Comparison of ENCODE assay signal across 19 cellular contexts in genomic region chr1:173117108-173117633, GRCh38.
DNase-seq lines count a peak whose midpoint lies in the region; ATAC-seq and TF ChIP-seq lines count a peak whose summit lies in the region.
"Had no signal": no experiment of that assay in that cellular context is flagged by ENCODE, and none has a peak within 500 bp of the region (broad histone marks: within the 10 kb centered on the region; RNA-seq: fewer than 3 reads in every experiment).

No MANE protein-coding gene starts in this region.

- no peak overlapping the region for H3K4me3 ChIP-seq in OCI-LY7 (ENCODE audit: low read depth, low read length, poor library complexity, severe bottlenecking)
- no peak overlapping the region for H3K4me3 ChIP-seq in psoas muscle
- H3K4me3 ChIP-seq: A549 had no signal

- no peak for TF ChIP-seq CTCF in OCI-LY7 (conservative IDR thresholded peaks at IDR 0.05; ENCODE audit: low read length)
- TF ChIP-seq CTCF in psoas muscle (IDR thresholded peaks at IDR 0.05) = no peak

- POLR2A ChIA-PET in OCI-LY7 (lab: Charles Lee) = interaction anchor here (0.5 to 0.7 kb wide), 3 partner anchors 9 to 488 kb away, joined by 3 read pairs; no protein-coding TSS in a partner anchor
- POLR2A ChIA-PET in naive thymus-derived CD8-positive, alpha-beta T cell (lab: Charles Lee) = no interaction called here

- no peak for ATAC-seq in stimulated activated naive CD8-positive, alpha-beta T cell treated with anti-CD3 and anti-CD28 coated beads, Interleukin-15, Interleukin-2, amounts not matched to agents 100 U/mL and 50 U/mL, for 24 hours
- no peak for ATAC-seq in psoas muscle
- ATAC-seq in naive thymus-derived CD8-positive, alpha-beta T cell = no peak
- ATAC-seq in GM21717 (IDR thresholded peaks at IDR 0.05; ENCODE audit: unreplicated experiment) = no peak
- ATAC-seq: A549, HepG2, Panc1, SK-N-SH treated with all-trans-retinoic acid at 6 μM for 48 hours had no signal

- CTCF ChIA-PET in OCI-LY7 (lab: Charles Lee; ENCODE audit: unreplicated experiment) = no interaction called here

- no peaks in the 10 kb centered on the region for H4K20me1 ChIP-seq in OCI-LY7 (ENCODE audit: insufficient read depth, low read length)

- H3K36me3 Mint-ChIP-seq in stimulated activated naive CD8-positive, alpha-beta T cell treated with anti-CD3 and anti-CD28 coated beads, Interleukin-15, Interleukin-2, amounts not matched to agents 100 ng/mL and 50 ng/mL, for 24 hours (ENCODE audit: low read depth) = no peaks in the 10 kb centered on the region
- H3K36me3 Mint-ChIP-seq in naive thymus-derived CD8-positive, alpha-beta T cell = no peaks in the 10 kb centered on the region
- H3K36me3 Mint-ChIP-seq: CD4-positive, alpha-beta memory T cell had no signal

- WGBS in psoas muscle, 3 donors = 20 to 24% (median 21%) methylated on average over 1 of the region's 1 CpG

- BruUV-seq in OCI-LY7 (replicated peaks; lab: Mats Ljungman, UMichigan) = no TSS peak

- H3K36me3 ChIP-seq in OCI-LY7 (ENCODE audit: insufficient read depth, low read length) = no peaks in the 10 kb centered on the region
- H3K36me3 ChIP-seq in psoas muscle (ENCODE audit: insufficient read depth in 1 of 2, low read depth in 1 of 2) = no peaks in the 10 kb centered on the region

- H3K4me1 ChIP-seq in OCI-LY7 (ENCODE audit: insufficient read depth, low read length, poor library complexity, severe bottlenecking) (peaks cover 33% of the 10 kb centered on the region), psoas muscle (peaks cover 3% of the 10 kb centered on the region)
- H3K4me1 ChIP-seq: A549 had no signal

- H3K9me3 ChIP-seq in OCI-LY7 (ENCODE audit: low read length) (no peaks in the 10 kb centered on the region), psoas muscle (no peaks in the 10 kb centered on the region)
- H3K9me3 ChIP-seq: A549 had no signal

- H3K4me1 Mint-ChIP-seq in stimulated activated naive CD8-positive, alpha-beta T cell treated with anti-CD3 and anti-CD28 coated beads, Interleukin-15, Interleukin-2, amounts not matched to agents 100 ng/mL and 50 ng/mL, for 24 hours (ENCODE audit: low read depth) = peaks cover 8% of the 10 kb centered on the region
- H3K4me1 Mint-ChIP-seq in naive thymus-derived CD8-positive, alpha-beta T cell = peaks cover 0 to 33% (median 0%) of the 10 kb centered on the region in 4 donors
- H3K4me1 Mint-ChIP-seq: CD4-positive, alpha-beta memory T cell had no signal

- H3K27me3 ChIP-seq in psoas muscle (ENCODE audit: insufficient read depth in 3 of 3, low read length in 2 of 3) = no peaks in the 10 kb centered on the region

- H3K27ac ChIP-seq in OCI-LY7 (ENCODE audit: low read depth, low read length, poor library complexity, severe bottlenecking) (no peak overlapping the region), psoas muscle (no peak overlapping the region)
- H3K27ac ChIP-seq: A549, KMS-11 had no signal

- H3K9me3 Mint-ChIP-seq in stimulated activated naive CD8-positive, alpha-beta T cell treated with anti-CD3 and anti-CD28 coated beads, Interleukin-15, Interleukin-2, amounts not matched to agents 100 ng/mL and 50 ng/mL, for 24 hours = no peaks in the 10 kb centered on the region
- no peaks in the 10 kb centered on the region for H3K9me3 Mint-ChIP-seq in naive thymus-derived CD8-positive, alpha-beta T cell

- no peak overlapping the region for H3K4me2 ChIP-seq in OCI-LY7 (ENCODE audit: low read length)
- H3K4me2 ChIP-seq: A549, KMS-11 had no signal

- peak overlapping the region; percentile 9 for H3K27ac Mint-ChIP-seq in stimulated activated naive CD8-positive, alpha-beta T cell treated with anti-CD3 and anti-CD28 coated beads, Interleukin-15, Interleukin-2, amounts not matched to agents 100 ng/mL and 50 ng/mL, for 24 hours
- no peak overlapping the region for H3K27ac Mint-ChIP-seq in naive thymus-derived CD8-positive, alpha-beta T cell
- H3K27ac Mint-ChIP-seq: CD4-positive, alpha-beta memory T cell had no signal

- H3K9me2 ChIP-seq in OCI-LY7 (ENCODE audit: insufficient read depth, low read length) = no peaks in the 10 kb centered on the region

- H3K27me3 Mint-ChIP-seq in stimulated activated naive CD8-positive, alpha-beta T cell treated with anti-CD3 and anti-CD28 coated beads, Interleukin-15, Interleukin-2, amounts not matched to agents 100 ng/mL and 50 ng/mL, for 24 hours = no peaks in the 10 kb centered on the region
- H3K27me3 Mint-ChIP-seq in naive thymus-derived CD8-positive, alpha-beta T cell = peaks cover 0 to 1% (median 0%) of the 10 kb centered on the region in 5 donors
- H3K27me3 Mint-ChIP-seq: CD4-positive, alpha-beta memory T cell had no signal

- no peaks in the 10 kb centered on the region for H3K79me2 ChIP-seq in OCI-LY7 (ENCODE audit: insufficient read depth, low read depth, low read length)

- intact Hi-C loops in OCI-LY7 (cut with micrococcal nuclease; ENCODE audit: unreplicated experiment) = loop anchor here (10.0 kb wide), 4 partner anchors 292 to 582 kb away; partner anchors contain the start of gene SUCO
- intact Hi-C loops in psoas muscle (cut with DNase I) = no loop called here

- peak overlapping the region; percentile 55; the same call in 1 of the 2 replicates for H2AFZ ChIP-seq in OCI-LY7 (ENCODE audit: low read length)

- no peak for DNase-seq in stimulated activated naive CD8-positive, alpha-beta T cell treated with anti-CD3 and anti-CD28 coated beads, Interleukin-15, Interleukin-2, amounts not matched to agents 100 U/mL and 50 U/mL, for 24 hours
- DNase-seq in OCI-LY7 (ENCODE audit: low spot score) (peak; percentile 4), lung microvascular endothelial cell (ENCODE audit: low read depth in 2 of 2) (peak; percentile 20 to 36), psoas muscle (no peak)
- no peak for DNase-seq in naive thymus-derived CD8-positive, alpha-beta T cell
- DNase-seq in activated effector memory CD4-positive, alpha-beta T cell treated with Interleukin-2 at 50 U/mL for 16 hours = no peak
- DNase-seq: Calu3; CD4-positive, alpha-beta memory T cell; DMS53; NCI-H1092; NCI-H2227 treated with DMSO at 0.1 percent for 48 hours; NCI-H524 had no signal

- H3K4me3 Mint-ChIP-seq in stimulated activated naive CD8-positive, alpha-beta T cell treated with anti-CD3 and anti-CD28 coated beads, Interleukin-15, Interleukin-2, amounts not matched to agents 100 ng/mL and 50 ng/mL, for 24 hours = no peak overlapping the region
- no peak overlapping the region for H3K4me3 Mint-ChIP-seq in naive thymus-derived CD8-positive, alpha-beta T cell
- H3K4me3 Mint-ChIP-seq: CD4-positive, alpha-beta memory T cell had no signal

Comparison
In these comparisons a context has a peak if more than half of its experiments do, and no peak if none do; other contexts are left out.
1. DNase-seq: peak in OCI-LY7 (single experiment) and lung microvascular endothelial cell (2 of 2); none in stimulated activated naive CD8-positive, alpha-beta T cell treated with anti-CD3 and anti-CD28 coated beads, Interleukin-15, Interleukin-2, amounts not matched to agents 100 U/mL and 50 U/mL, for 24 hours (single experiment), psoas muscle (0 of 2), naive thymus-derived CD8-positive, alpha-beta T cell (0 of 10) and activated effector memory CD4-positive, alpha-beta T cell treated with Interleukin-2 at 50 U/mL for 16 hours (single experiment).